In genomic region chr15:28930476-28931291, GRCh38 we compare ENCODE assay signal across 1 cellular context.
TF ChIP-seq lines count a peak whose summit lies in the region.

No MANE protein-coding gene starts in this region.

TF ChIP-seq in GM23338, 12 proteins besides CTCF, POLR2A, EP300 and RAD21 (continued from another document):
- TF ChIP-seq ETS1 (IDR thresholded peaks at IDR 0.05), result no peak
TF ChIP-seq in GM23338: peak in this region for 0.
